18 cellular contexts compared by ENCODE assay signal in the genomic region with DNA sequence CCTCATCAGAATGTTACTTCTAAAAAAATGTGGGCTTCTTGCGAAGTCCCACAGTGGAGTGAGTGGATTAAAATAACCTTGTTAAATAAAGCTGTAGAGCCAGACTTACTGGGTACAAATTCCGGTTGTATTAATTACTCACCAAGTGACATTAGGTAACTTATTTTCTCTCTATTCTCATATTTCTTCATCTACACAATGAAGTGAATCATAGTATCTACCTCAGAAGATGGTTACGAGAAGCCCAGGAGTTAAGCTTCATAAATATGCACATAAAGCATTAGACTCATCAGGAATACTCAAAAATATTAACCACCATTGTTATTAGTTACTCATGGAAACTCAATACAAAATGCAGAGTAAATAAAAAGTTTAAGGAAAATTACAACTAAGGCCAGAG. TPM values are rescaled to one million over a fixed set of nuclear protein-coding genes. Genes with fewer than 3 reads are reported as not detected.
A peak's percentile ranks its signal among the peaks of the same experiment; 100 is the strongest.
DNase-seq lines count a peak whose midpoint lies in the region; ATAC-seq, FAIRE-seq and TF ChIP-seq lines count a peak whose summit lies in the region.
"Had no signal": no experiment of that assay in that cellular context is flagged by ENCODE, and none has a peak within 500 bp of the region (broad histone marks: within the 10 kb centered on the region; RNA-seq: fewer than 3 reads in every experiment).

No MANE protein-coding gene starts in this region.

- TF ChIP-seq POLR2A in esophagus squamous epithelium (IDR thresholded peaks at IDR 0.05) = no peak

- peak; percentile 4 for DNase-seq in HPDE6-E6E7 (ENCODE audit: extremely low spot score)
- DNase-seq in amniotic epithelial cell (ENCODE audit: low read depth) = peak; percentile 9
- no peak for DNase-seq in esophagus squamous epithelium (lab: John Stamatoyannopoulos, UW)
- peak; percentile 36 for DNase-seq in small intestine
- no peak for DNase-seq in SKM-1 (lab: John Stamatoyannopoulos, UW; ENCODE audit: unreplicated experiment)
- no peak for DNase-seq in pancreas
- DNase-seq in activated CD4-positive, alpha-beta T cell treated with anti-CD3 and anti-CD28 coated beads for 4 hours = no peak
- DNase-seq: 8988T; AML-193; Caco-2; CD8-positive, alpha-beta memory T cell; DND-41; GF-D8; HCEC 1CT; HFFc6 had no signal

- no peaks in the 10 kb centered on the region for H3K9me3 ChIP-seq in esophagus squamous epithelium
- no peaks in the 10 kb centered on the region for H3K9me3 ChIP-seq in small intestine (ENCODE audit: control insufficient read depth, low read depth)
- H3K9me3 ChIP-seq in pancreas = no peaks in the 10 kb centered on the region
- H3K9me3 ChIP-seq: BLaER1, Caco-2 had no signal

- H3K4me3 ChIP-seq in esophagus squamous epithelium = no peak overlapping the region
- no peak overlapping the region for H3K4me3 ChIP-seq in small intestine (ENCODE audit: low read depth in 1 of 2, low read length in 2 of 2)
- H3K4me3 ChIP-seq in pancreas = no peak overlapping the region
- H3K4me3 ChIP-seq: BLaER1 had no signal

- H3K27me3 ChIP-seq in esophagus squamous epithelium (no peaks in the 10 kb centered on the region), small intestine (ENCODE audit: control insufficient read depth in 2 of 2, insufficient read depth in 2 of 2, low read length in 2 of 2) (no peaks in the 10 kb centered on the region), pancreas (no peaks in the 10 kb centered on the region)
- H3K27me3 ChIP-seq: BLaER1 had no signal

- H3K4me1 ChIP-seq in esophagus squamous epithelium (peaks cover 0 to 18% (median 0%) of the 10 kb centered on the region in 3 donors), small intestine (ENCODE audit: control insufficient read depth in 2 of 2, insufficient read depth in 1 of 2, low read depth in 1 of 2, low read length in 1 of 2) (no peaks in the 10 kb centered on the region), pancreas (no peaks in the 10 kb centered on the region)
- H3K4me1 ChIP-seq: BLaER1 had no signal

- intact Hi-C loops in esophagus squamous epithelium (cut with DNase I) = no loop called here
- intact Hi-C loops in pancreas (cut with DNase I) = no loop called here

- H3K27ac ChIP-seq in esophagus squamous epithelium = peak overlapping the region in 3 of 4 donors; percentile 43 to 62 (median 56)
- no peak overlapping the region for H3K27ac ChIP-seq in small intestine (ENCODE audit: low read depth in 1 of 2, low read length in 1 of 2)
- H3K27ac ChIP-seq in pancreas = no peak overlapping the region
- H3K27ac ChIP-seq: BLaER1 had no signal

- FAIRE-seq in small intestine (lab: Jason Lieb, UNC) = no peak
- no peak for FAIRE-seq in pancreas (lab: Jason Lieb, UNC)
- FAIRE-seq: HepG2, HTR-8/SVneo had no signal

- WGBS in esophagus squamous epithelium, 2 donors = 55 to 78% methylated on average over 3 of the region's 3 CpGs
- 39 to 70% (median 67%) methylated on average over 3 of the region's 3 CpGs for WGBS in small intestine, 3 donors
- 80 to 82% methylated on average over 3 of the region's 3 CpGs for WGBS in pancreas, 2 donors

- TF ChIP-seq CTCF in esophagus squamous epithelium (IDR thresholded peaks at IDR 0.05) = no peak
- no peak for TF ChIP-seq CTCF in pancreas (IDR thresholded peaks at IDR 0.05)

- no peaks in the 10 kb centered on the region for H3K36me3 ChIP-seq in esophagus squamous epithelium
- no peaks in the 10 kb centered on the region for H3K36me3 ChIP-seq in small intestine (ENCODE audit: control insufficient read depth in 2 of 2, insufficient read depth in 2 of 2, low read length in 2 of 2)
- peaks cover 0 to 5% (median 0%) of the 10 kb centered on the region in 3 donors for H3K36me3 ChIP-seq in pancreas
- H3K36me3 ChIP-seq: BLaER1 had no signal

- no peak for ATAC-seq in pancreas

RNA-seq across cellular contexts. Expression of a gene that starts 52.4 kb away (rescaled TPM):
- 10 to 100 TPM in 2 of 4 donors, 1 to 10 TPM in 2; 5.9 to 41.6 (median 8.2) TPM for total RNA-seq in esophagus squamous epithelium
- 10 to 100 TPM; 22.8 to 37.8 (median 26.2) TPM for polyA plus RNA-seq in small intestine
- total RNA-seq in pancreas = 10 to 100 TPM; 14.8 to 44.6 (median 20.4) TPM
- 10 to 100 TPM; 32.7 to 40.0 TPM for polyA plus RNA-seq in pancreas
- polyA plus RNA-seq: CD8-positive, alpha-beta memory T cell had no signal

Comparison
In these comparisons a context has a peak if more than half of its experiments do, and no peak if none do; other contexts are left out.
1. DNase-seq: peak in HPDE6-E6E7 (single experiment), amniotic epithelial cell (single experiment) and small intestine (single experiment); none in esophagus squamous epithelium (single experiment), SKM-1 (single experiment), pancreas (0 of 6) and activated CD4-positive, alpha-beta T cell treated with anti-CD3 and anti-CD28 coated beads for 4 hours (0 of 2).
2. H3K27ac ChIP-seq: peak in esophagus squamous epithelium (3 of 4); none in small intestine (0 of 2) and pancreas (0 of 4).